1 cellular context compared by ENCODE assay signal in the genomic region with DNA sequence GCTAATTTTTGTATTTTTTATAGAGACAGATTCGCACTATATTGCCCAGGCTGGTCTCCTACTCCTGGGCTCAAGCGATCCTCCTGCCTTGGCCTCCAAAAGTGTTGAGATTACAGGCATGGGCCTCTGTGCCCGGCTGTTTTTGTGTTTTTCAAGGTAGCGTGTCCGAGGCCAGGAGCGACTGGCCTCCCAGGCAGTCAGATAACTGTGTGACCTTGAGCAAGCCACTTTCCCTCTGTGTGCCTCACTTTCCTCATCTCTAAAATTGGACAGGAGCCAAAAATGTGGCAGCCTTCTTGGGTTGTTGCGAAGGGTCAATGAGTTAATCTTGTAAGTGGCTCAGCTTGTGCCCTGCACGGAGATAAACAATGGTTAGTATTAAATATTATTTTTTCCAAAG.
A peak's percentile ranks its signal among the peaks of the same experiment; 100 is the strongest.
TF ChIP-seq lines count a peak whose summit lies in the region.

No MANE protein-coding gene starts in this region.

TF ChIP-seq in HepG2, 621 proteins besides CTCF, POLR2A, EP300 and RAD21 (continued from another document and continues in another):
- TF ChIP-seq, protein P1, sequence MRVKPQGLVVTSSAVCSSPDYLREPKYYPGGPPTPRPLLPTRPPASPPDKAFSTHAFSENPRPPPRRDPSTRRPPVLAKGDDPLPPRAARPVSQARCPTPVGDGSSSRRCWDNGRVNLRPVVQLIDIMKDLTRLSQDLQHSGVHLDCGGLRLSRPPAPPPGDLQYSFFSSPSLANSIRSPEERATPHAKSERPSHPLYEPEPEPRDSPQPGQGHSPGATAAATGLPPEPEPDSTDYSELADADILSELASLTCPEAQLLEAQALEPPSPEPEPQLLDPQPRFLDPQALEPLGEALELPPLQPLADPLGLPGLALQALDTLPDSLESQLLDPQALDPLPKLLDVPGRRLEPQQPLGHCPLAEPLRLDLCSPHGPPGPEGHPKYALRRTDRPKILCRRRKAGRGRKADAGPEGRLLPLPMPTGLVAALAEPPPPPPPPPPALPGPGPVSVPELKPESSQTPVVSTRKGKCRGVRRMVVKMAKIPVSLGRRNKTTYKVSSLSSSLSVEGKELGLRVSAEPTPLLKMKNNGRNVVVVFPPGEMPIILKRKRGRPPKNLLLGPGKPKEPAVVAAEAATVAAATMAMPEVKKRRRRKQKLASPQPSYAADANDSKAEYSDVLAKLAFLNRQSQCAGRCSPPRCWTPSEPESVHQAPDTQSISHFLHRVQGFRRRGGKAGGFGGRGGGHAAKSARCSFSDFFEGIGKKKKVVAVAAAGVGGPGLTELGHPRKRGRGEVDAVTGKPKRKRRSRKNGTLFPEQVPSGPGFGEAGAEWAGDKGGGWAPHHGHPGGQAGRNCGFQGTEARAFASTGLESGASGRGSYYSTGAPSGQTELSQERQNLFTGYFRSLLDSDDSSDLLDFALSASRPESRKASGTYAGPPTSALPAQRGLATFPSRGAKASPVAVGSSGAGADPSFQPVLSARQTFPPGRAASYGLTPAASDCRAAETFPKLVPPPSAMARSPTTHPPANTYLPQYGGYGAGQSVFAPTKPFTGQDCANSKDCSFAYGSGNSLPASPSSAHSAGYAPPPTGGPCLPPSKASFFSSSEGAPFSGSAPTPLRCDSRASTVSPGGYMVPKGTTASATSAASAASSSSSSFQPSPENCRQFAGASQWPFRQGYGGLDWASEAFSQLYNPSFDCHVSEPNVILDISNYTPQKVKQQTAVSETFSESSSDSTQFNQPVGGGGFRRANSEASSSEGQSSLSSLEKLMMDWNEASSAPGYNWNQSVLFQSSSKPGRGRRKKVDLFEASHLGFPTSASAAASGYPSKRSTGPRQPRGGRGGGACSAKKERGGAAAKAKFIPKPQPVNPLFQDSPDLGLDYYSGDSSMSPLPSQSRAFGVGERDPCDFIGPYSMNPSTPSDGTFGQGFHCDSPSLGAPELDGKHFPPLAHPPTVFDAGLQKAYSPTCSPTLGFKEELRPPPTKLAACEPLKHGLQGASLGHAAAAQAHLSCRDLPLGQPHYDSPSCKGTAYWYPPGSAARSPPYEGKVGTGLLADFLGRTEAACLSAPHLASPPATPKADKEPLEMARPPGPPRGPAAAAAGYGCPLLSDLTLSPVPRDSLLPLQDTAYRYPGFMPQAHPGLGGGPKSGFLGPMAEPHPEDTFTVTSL (CRISPR knock-in tag; IDR thresholded peaks at IDR 0.05; ENCODE audit: borderline replicate concordance), result no peak
- no peak for TF ChIP-seq IKZF4 (CRISPR knock-in tag; IDR thresholded peaks at IDR 0.05; ENCODE audit: borderline replicate concordance, low read depth, not compliant biosample characterization)
- TF ChIP-seq NONO (IDR thresholded peaks at IDR 0.05), result no peak
- TF ChIP-seq NONO (CRISPR knock-in tag; conservative IDR thresholded peaks at IDR 0.05), result no peak
- no peak for TF ChIP-seq RFX1 (IDR thresholded peaks at IDR 0.05)
- TF ChIP-seq, protein P2, sequence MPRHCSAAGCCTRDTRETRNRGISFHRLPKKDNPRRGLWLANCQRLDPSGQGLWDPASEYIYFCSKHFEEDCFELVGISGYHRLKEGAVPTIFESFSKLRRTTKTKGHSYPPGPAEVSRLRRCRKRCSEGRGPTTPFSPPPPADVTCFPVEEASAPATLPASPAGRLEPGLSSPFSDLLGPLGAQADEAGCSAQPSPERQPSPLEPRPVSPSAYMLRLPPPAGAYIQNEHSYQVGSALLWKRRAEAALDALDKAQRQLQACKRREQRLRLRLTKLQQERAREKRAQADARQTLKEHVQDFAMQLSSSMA (CRISPR knock-in tag; IDR thresholded peaks at IDR 0.05), result no peak
- TF ChIP-seq ZNF776 (CRISPR knock-in tag; IDR thresholded peaks at IDR 0.05), result no peak
- TF ChIP-seq SALL1 (CRISPR knock-in tag; IDR thresholded peaks at IDR 0.05), result peak; percentile 36; the same call in 1 of the 2 replicates
- no peak for TF ChIP-seq ZNF781 (CRISPR knock-in tag; IDR thresholded peaks at IDR 0.05; ENCODE audit: borderline replicate concordance, not compliant biosample characterization)
- TF ChIP-seq CBX2 (IDR thresholded peaks at IDR 0.05; ENCODE audit: low read depth, low read length), result no peak
- no peak for TF ChIP-seq CBX2 (CRISPR knock-in tag; IDR thresholded peaks at IDR 0.05; ENCODE audit: low read depth)
- peak; percentile 74; the same call in 1 of the 2 replicates for TF ChIP-seq MYPOP (CRISPR knock-in tag; IDR thresholded peaks at IDR 0.05)
- no peak for TF ChIP-seq NFRKB (IDR thresholded peaks at IDR 0.05)
- no peak for TF ChIP-seq ZBTB40 (IDR thresholded peaks at IDR 0.05)
- TF ChIP-seq ZBTB40 (CRISPR knock-in tag; IDR thresholded peaks at IDR 0.05), result no peak
- TF ChIP-seq, protein P3, sequence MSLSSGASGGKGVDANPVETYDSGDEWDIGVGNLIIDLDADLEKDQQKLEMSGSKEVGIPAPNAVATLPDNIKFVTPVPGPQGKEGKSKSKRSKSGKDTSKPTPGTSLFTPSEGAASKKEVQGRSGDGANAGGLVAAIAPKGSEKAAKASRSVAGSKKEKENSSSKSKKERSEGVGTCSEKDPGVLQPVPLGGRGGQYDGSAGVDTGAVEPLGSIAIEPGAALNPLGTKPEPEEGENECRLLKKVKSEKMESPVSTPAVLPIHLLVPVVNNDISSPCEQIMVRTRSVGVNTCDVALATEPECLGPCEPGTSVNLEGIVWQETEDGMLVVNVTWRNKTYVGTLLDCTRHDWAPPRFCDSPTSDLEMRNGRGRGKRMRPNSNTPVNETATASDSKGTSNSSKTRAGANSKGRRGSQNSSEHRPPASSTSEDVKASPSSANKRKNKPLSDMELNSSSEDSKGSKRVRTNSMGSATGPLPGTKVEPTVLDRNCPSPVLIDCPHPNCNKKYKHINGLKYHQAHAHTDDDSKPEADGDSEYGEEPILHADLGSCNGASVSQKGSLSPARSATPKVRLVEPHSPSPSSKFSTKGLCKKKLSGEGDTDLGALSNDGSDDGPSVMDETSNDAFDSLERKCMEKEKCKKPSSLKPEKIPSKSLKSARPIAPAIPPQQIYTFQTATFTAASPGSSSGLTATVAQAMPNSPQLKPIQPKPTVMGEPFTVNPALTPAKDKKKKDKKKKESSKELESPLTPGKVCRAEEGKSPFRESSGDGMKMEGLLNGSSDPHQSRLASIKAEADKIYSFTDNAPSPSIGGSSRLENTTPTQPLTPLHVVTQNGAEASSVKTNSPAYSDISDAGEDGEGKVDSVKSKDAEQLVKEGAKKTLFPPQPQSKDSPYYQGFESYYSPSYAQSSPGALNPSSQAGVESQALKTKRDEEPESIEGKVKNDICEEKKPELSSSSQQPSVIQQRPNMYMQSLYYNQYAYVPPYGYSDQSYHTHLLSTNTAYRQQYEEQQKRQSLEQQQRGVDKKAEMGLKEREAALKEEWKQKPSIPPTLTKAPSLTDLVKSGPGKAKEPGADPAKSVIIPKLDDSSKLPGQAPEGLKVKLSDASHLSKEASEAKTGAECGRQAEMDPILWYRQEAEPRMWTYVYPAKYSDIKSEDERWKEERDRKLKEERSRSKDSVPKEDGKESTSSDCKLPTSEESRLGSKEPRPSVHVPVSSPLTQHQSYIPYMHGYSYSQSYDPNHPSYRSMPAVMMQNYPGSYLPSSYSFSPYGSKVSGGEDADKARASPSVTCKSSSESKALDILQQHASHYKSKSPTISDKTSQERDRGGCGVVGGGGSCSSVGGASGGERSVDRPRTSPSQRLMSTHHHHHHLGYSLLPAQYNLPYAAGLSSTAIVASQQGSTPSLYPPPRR (CRISPR knock-in tag; IDR thresholded peaks at IDR 0.05; ENCODE audit: borderline replicate concordance), result 0 out of 2 replicates have a peak, but pooled peaks have one; percentile 42
- TF ChIP-seq, protein P4, sequence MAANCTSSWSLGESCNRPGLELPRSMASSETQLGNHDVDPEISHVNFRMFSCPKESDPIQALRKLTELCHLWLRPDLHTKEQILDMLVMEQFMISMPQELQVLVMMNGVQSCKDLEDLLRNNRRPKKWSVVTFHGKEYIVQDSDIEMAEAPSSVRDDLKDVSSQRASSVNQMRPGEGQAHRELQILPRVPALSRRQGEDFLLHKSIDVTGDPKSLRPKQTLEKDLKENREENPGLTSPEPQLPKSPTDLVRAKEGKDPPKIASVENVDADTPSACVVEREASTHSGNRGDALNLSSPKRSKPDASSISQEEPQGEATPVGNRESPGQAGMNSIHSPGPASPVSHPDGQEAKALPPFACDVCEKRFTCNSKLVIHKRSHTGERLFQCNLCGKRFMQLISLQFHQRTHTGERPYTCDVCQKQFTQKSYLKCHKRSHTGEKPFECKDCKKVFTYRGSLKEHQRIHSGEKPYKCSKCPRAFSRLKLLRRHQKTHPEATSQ (CRISPR knock-in tag; IDR thresholded peaks at IDR 0.05; ENCODE audit: borderline replicate concordance), result no peak
- 0 out of 2 replicates have a peak, but pooled peaks have one; percentile 43 for TF ChIP-seq NFKB2 (CRISPR knock-in tag; IDR thresholded peaks at IDR 0.05; ENCODE audit: borderline replicate concordance)
- TF ChIP-seq, protein P5, sequence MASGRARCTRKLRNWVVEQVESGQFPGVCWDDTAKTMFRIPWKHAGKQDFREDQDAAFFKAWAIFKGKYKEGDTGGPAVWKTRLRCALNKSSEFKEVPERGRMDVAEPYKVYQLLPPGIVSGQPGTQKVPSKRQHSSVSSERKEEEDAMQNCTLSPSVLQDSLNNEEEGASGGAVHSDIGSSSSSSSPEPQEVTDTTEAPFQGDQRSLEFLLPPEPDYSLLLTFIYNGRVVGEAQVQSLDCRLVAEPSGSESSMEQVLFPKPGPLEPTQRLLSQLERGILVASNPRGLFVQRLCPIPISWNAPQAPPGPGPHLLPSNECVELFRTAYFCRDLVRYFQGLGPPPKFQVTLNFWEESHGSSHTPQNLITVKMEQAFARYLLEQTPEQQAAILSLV (CRISPR knock-in tag; IDR thresholded peaks at IDR 0.05; ENCODE audit: borderline replicate concordance), result no peak
- no peak for TF ChIP-seq MXI1 (IDR thresholded peaks at IDR 0.05; ENCODE audit: borderline replicate concordance, low read depth, low read length)
- TF ChIP-seq U2AF2 (IDR thresholded peaks at IDR 0.05; ENCODE audit: low read depth, low read length), result no peak
- no peak for TF ChIP-seq KDM5A (IDR thresholded peaks at IDR 0.05; ENCODE audit: borderline replicate concordance, low read length)
- TF ChIP-seq ATF1 (CRISPR knock-in tag; IDR thresholded peaks at IDR 0.05), result no peak
- no peak for TF ChIP-seq ZNF83 (CRISPR knock-in tag; IDR thresholded peaks at IDR 0.05; ENCODE audit: borderline replicate concordance)
- TF ChIP-seq RORA (CRISPR knock-in tag; IDR thresholded peaks at IDR 0.05), result no peak
- TF ChIP-seq ZBTB7B (CRISPR knock-in tag; IDR thresholded peaks at IDR 0.05), result 0 out of 2 replicates have a peak, but pooled peaks have one; percentile 50
- TF ChIP-seq SOX6 (IDR thresholded peaks at IDR 0.05), result no peak
- TF ChIP-seq SOX6 (CRISPR knock-in tag; IDR thresholded peaks at IDR 0.05), result no peak
- TF ChIP-seq LBX2 (CRISPR knock-in tag; IDR thresholded peaks at IDR 0.05; ENCODE audit: borderline replicate concordance), result no peak
